Comparison of ENCODE assay signal across 8 cellular contexts in the genomic region with DNA sequence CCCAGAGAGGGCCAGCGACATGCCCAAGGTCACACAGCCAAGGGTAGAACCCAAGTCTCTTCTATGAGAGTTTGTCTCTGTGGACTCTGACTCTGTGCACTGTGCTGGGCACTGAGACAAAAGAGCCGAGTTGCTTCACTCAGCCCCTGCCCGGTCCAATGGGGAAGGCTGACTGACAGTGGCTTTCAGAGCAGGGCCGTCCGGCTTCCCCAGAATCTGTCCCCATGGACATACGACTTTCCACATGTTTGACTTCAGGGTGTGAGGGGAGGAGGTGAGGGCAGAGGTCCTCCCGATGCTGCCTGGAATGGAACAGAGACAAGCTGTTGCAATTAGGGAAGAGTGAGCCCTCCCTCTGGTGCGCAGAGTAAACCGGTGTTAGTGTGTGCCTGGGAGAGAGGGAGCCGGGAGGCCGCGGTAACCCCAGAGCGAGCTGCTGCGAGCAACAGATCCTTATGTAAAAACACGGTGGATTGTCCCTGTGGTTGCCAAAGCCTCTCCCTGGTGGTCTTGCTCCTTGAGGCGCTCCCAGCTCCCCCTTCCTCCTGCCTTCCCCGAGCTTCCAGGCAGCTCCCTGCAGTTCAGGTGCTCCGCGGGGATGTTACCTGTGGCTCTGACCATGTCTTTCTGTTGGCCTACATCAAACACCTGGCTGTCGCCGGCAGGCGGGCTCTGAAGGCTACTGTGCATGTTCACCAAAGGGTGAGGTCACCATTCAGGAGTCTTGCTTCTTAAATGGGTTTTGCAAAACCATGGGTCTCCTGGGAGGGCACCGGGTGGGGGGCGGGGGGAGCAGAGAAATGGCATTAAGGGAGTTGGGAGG. TPM values are rescaled to one million over a fixed set of nuclear protein-coding genes. Genes with fewer than 3 reads are reported as not detected.
DNase-seq lines count a peak whose midpoint lies in the region; ATAC-seq, FAIRE-seq and TF ChIP-seq lines count a peak whose summit lies in the region.

No MANE protein-coding gene starts in this region.

- H3K23ac ChIP-seq in trophoblast cell (ENCODE audit: low read length), result peak overlapping the region; percentile 19

- no CpG with 5 or more reads among the region's 24 CpGs for WGBS in trophoblast cell (ENCODE audit: extremely low coverage, insufficient coverage, insufficient read length)

- H2AK5ac ChIP-seq in trophoblast cell (ENCODE audit: low read length), result peak overlapping the region; percentile 11

- no peak overlapping the region for H4K8ac ChIP-seq in trophoblast cell (ENCODE audit: low read depth, low read length)

- peak; percentile 44 for DNase-seq in GM20000 (ENCODE audit: low spot score)
- DNase-seq in T-helper 17 cell, result no peak
- peak; percentile 68 for DNase-seq in Right ventricle myocardium superior
- peak in 1 of 2 donors; percentile 33 for DNase-seq in trophoblast cell
- no peak for DNase-seq in NCI-H2081 treated with DMSO at 0.1 percent for 48 hours (lab: John Stamatoyannopoulos, UW)
- no peak for DNase-seq in RCC 7860 (ENCODE audit: low spot score)
- no peak for DNase-seq in stimulated activated CD4-positive, alpha-beta T cell treated with anti-CD3 and anti-CD28 coated beads, Interleukin-1b, Interleukin-23, amount 100 ng/mL, for 48 hours
- no peak for DNase-seq in DMS79 (lab: John Stamatoyannopoulos, UW)

- H3K4ac ChIP-seq in trophoblast cell (ENCODE audit: low read depth, low read length), result peak overlapping the region; percentile 60

- H3K4me1 Mint-ChIP-seq in T-helper 17 cell, result peaks cover 7% of the 10 kb centered on the region

- H3K4me3 ChIP-seq in trophoblast cell (ENCODE audit: low read depth, low read length), result peak overlapping the region; percentile 69

- no peak overlapping the region for H2BK5ac ChIP-seq in trophoblast cell (ENCODE audit: low read depth, low read length, poor library complexity)

- H2BK12ac ChIP-seq in trophoblast cell (ENCODE audit: low read length), result no peak overlapping the region

- intact Hi-C loops in Right ventricle myocardium superior (cut with DNase I), result loop anchor here (5.0 kb wide), 1 partner anchor 94 kb away; no protein-coding TSS in a partner anchor

- H3K27ac Mint-ChIP-seq in T-helper 17 cell, result no peak overlapping the region

- ATAC-seq in T-helper 17 cell, result no peak
- peak; percentile 32 for ATAC-seq in Right ventricle myocardium superior (ENCODE audit: poor library complexity)

- TF ChIP-seq CTCF in GM20000 (IDR thresholded peaks at IDR 0.05; ENCODE audit: extremely low read depth, missing control alignments), result no peak

- peak overlapping the region; percentile 64 for H2AFZ ChIP-seq in trophoblast cell (ENCODE audit: insufficient read depth, low read length, poor library complexity)

- H3K4me1 ChIP-seq in trophoblast cell (ENCODE audit: control insufficient read depth in 1 of 2, insufficient read depth in 2 of 2, low read length in 2 of 2), result peaks cover 17 to 21% of the 10 kb centered on the region in 2 experiments

- H3K18ac ChIP-seq in trophoblast cell (ENCODE audit: low read length), result peak overlapping the region; percentile 63

- H3K27me3 ChIP-seq in trophoblast cell (ENCODE audit: insufficient read depth, low read length), result peaks cover 11% of the 10 kb centered on the region

- peak overlapping the region; percentile 81 for H3K4me2 ChIP-seq in trophoblast cell (ENCODE audit: low read length)

- H3K27ac ChIP-seq in trophoblast cell (ENCODE audit: low read depth, low read length), result no peak overlapping the region

- peaks cover 7% of the 10 kb centered on the region for H3K79me2 ChIP-seq in trophoblast cell (ENCODE audit: control insufficient read depth, insufficient read depth, low read length, poor library complexity)

- H4K91ac ChIP-seq in trophoblast cell (ENCODE audit: low read depth, low read length), result peak overlapping the region; percentile 60

- H3K9me3 ChIP-seq in T-helper 17 cell (ENCODE audit: control insufficient read depth, low read length, poor library complexity, severe bottlenecking) (no peaks in the 10 kb centered on the region), trophoblast cell (ENCODE audit: insufficient read depth, low read depth, low read length) (no peaks in the 10 kb centered on the region)

- peak overlapping the region; percentile 68 for H2BK120ac ChIP-seq in trophoblast cell (ENCODE audit: insufficient read depth, low read length, poor library complexity)

- peak overlapping the region; percentile 82 for H3K14ac ChIP-seq in trophoblast cell (ENCODE audit: low read length)

- H3K27me3 Mint-ChIP-seq in T-helper 17 cell, result peaks cover 75% of the 10 kb centered on the region

- no peak overlapping the region for H4K12ac ChIP-seq in trophoblast cell (ENCODE audit: low read depth, low read length)

- H3K4me3 Mint-ChIP-seq in T-helper 17 cell, result peak overlapping the region; percentile 87

- H3K36me3 Mint-ChIP-seq in T-helper 17 cell (ENCODE audit: low read depth), result peaks cover 5% of the 10 kb centered on the region

- peaks cover 7% of the 10 kb centered on the region for H3K79me1 ChIP-seq in trophoblast cell (ENCODE audit: low read length)

- no peak for FAIRE-seq in RCC 7860 (lab: Jason Lieb, UNC)

- H3K36me3 ChIP-seq in trophoblast cell (ENCODE audit: control insufficient read depth in 1 of 2, insufficient read depth in 2 of 2, low read length in 2 of 2), result peaks cover 0 to 2% of the 10 kb centered on the region in 2 experiments

- H3K9ac ChIP-seq in trophoblast cell (ENCODE audit: low read length), result peak overlapping the region; percentile 24

RNA-seq across cellular contexts. Expression of gene SIRPA, which starts 0.7 kb away (rescaled TPM):
- total RNA-seq in T-helper 17 cell (1 to 10 TPM in 1 of 2 donors, under 1 TPM in 1; 0.86 to 2.6 TPM), Right ventricle myocardium superior (19.5 TPM)
- 15.7 and 15.8 TPM in 2 replicates for polyA plus RNA-seq in trophoblast cell (2013)

Comparison
In these comparisons a context has a peak if more than half of its experiments do, and no peak if none do; other contexts are left out.
1. DNase-seq: peak in GM20000 (single experiment) and Right ventricle myocardium superior (single experiment); none in T-helper 17 cell (0 of 3), NCI-H2081 treated with DMSO at 0.1 percent for 48 hours (single experiment), RCC 7860 (single experiment), stimulated activated CD4-positive, alpha-beta T cell treated with anti-CD3 and anti-CD28 coated beads, Interleukin-1b, Interleukin-23, amount 100 ng/mL, for 48 hours (single experiment) and DMS79 (single experiment).